ENCODE assay signal across 2 cellular contexts in genomic region chr16:88821168-88821850, GRCh38.
TF ChIP-seq lines count a peak whose summit lies in the region.

No MANE protein-coding gene starts in this region.

TF ChIP-seq in HCT116, 20 proteins besides CTCF, POLR2A, EP300 and RAD21:
- TF ChIP-seq CBX3 (IDR thresholded peaks at IDR 0.05; ENCODE audit: low read depth) (no peak), EGR1 (IDR thresholded peaks at IDR 0.05; ENCODE audit: low read depth) (no peak), ZNF274 (IDR thresholded peaks at IDR 0.05; ENCODE audit: low read depth, low read length) (no peak), CEBPB (IDR thresholded peaks at IDR 0.05; ENCODE audit: low read depth) (no peak), EZH2 (IDR thresholded peaks at IDR 0.05) (no peak), ATF3 (IDR thresholded peaks at IDR 0.05) (no peak), REST (IDR thresholded peaks at IDR 0.05; ENCODE audit: low read depth) (no peak), YY1 (IDR thresholded peaks at IDR 0.05; ENCODE audit: extremely low read depth, insufficient replicate concordance, low read depth, low read length) (no peak), ELF1 (IDR thresholded peaks at IDR 0.05; ENCODE audit: borderline replicate concordance, low read depth) (no peak), FOSL1 (IDR thresholded peaks at IDR 0.05; ENCODE audit: low read depth) (no peak), ZFX (IDR thresholded peaks at IDR 0.05) (no peak), JUND (IDR thresholded peaks at IDR 0.05) (no peak), EZH2phosphoT487 (IDR thresholded peaks at IDR 0.05; ENCODE audit: borderline replicate concordance) (no peak), ZBTB33 (IDR thresholded peaks at IDR 0.05; ENCODE audit: extremely low read depth, insufficient replicate concordance, low read length) (no peak), SIN3A (IDR thresholded peaks at IDR 0.05; ENCODE audit: low read depth) (no peak), SRF (IDR thresholded peaks at IDR 0.05; ENCODE audit: low read depth) (no peak)

TF ChIP-seq in HepG2, 621 proteins besides CTCF, POLR2A, EP300 and RAD21 (continues in another document):
- TF ChIP-seq THAP8 (CRISPR knock-in tag; IDR thresholded peaks at IDR 0.05; ENCODE audit: borderline replicate concordance), result 0 out of 2 replicates have a peak, but pooled peaks have one; percentile 28
- peak; percentile 34; the same call in 1 of the 2 replicates for TF ChIP-seq DNMT1 (CRISPR knock-in tag; IDR thresholded peaks at IDR 0.05)
- no peak for TF ChIP-seq HCFC1 (IDR thresholded peaks at IDR 0.05; ENCODE audit: low read depth, low read length)
- peak; percentile 79 for TF ChIP-seq ZBTB33 (CRISPR knock-in tag; IDR thresholded peaks at IDR 0.05)
- peak; percentile 60; the same call in 1 of the 2 replicates for TF ChIP-seq NFKB2 (CRISPR knock-in tag; IDR thresholded peaks at IDR 0.05; ENCODE audit: borderline replicate concordance)
- peak; percentile 90 for TF ChIP-seq HNRNPL (IDR thresholded peaks at IDR 0.05; ENCODE audit: low read depth, low read length)
- no peak for TF ChIP-seq ZNF414 (CRISPR knock-in tag; IDR thresholded peaks at IDR 0.05)
- peak; percentile 61 for TF ChIP-seq KDM2A (CRISPR knock-in tag; IDR thresholded peaks at IDR 0.05; ENCODE audit: borderline replicate concordance, low read depth)
- TF ChIP-seq ZSCAN31 (CRISPR knock-in tag; IDR thresholded peaks at IDR 0.05; ENCODE audit: low read depth), result no peak
- no peak for TF ChIP-seq TSC22D2 (CRISPR knock-in tag; IDR thresholded peaks at IDR 0.05; ENCODE audit: borderline replicate concordance)
- TF ChIP-seq ZNF331 (CRISPR knock-in tag; IDR thresholded peaks at IDR 0.05), result 0 out of 2 replicates have a peak, but pooled peaks have one; percentile 15
- 0 out of 2 replicates have a peak, but pooled peaks have one; percentile 27 for TF ChIP-seq ZNF280B (CRISPR knock-in tag; IDR thresholded peaks at IDR 0.05; ENCODE audit: borderline replicate concordance)
- TF ChIP-seq HIC2 (CRISPR knock-in tag; IDR thresholded peaks at IDR 0.05; ENCODE audit: low read depth), result peak; percentile 49; the same call in 1 of the 2 replicates
- TF ChIP-seq ZNF281 (CRISPR knock-in tag; IDR thresholded peaks at IDR 0.05; ENCODE audit: borderline replicate concordance), result no peak
- TF ChIP-seq HOXA3 (CRISPR knock-in tag; IDR thresholded peaks at IDR 0.05), result peak; percentile 31; the same call in 1 of the 2 replicates
- TF ChIP-seq RXRA (CRISPR knock-in tag; IDR thresholded peaks at IDR 0.05), result peak; percentile 38; the same call in 1 of the 2 replicates
- TF ChIP-seq RBM39 (IDR thresholded peaks at IDR 0.05; ENCODE audit: low read depth, low read length, poor library complexity, severe bottlenecking), result no peak
- TF ChIP-seq PHB2 (IDR thresholded peaks at IDR 0.05; ENCODE audit: partially characterized antibody), result no peak
- TF ChIP-seq ZFP91 (CRISPR knock-in tag; IDR thresholded peaks at IDR 0.05; ENCODE audit: borderline replicate concordance), result peak; percentile 48; the same call in 1 of the 2 replicates
- TF ChIP-seq MYC (CRISPR knock-in tag; IDR thresholded peaks at IDR 0.05; ENCODE audit: borderline replicate concordance), result 0 out of 2 replicates have a peak, but pooled peaks have one; percentile 28
- 0 out of 2 replicates have a peak, but pooled peaks have one; percentile 23 for TF ChIP-seq THRA (CRISPR knock-in tag; IDR thresholded peaks at IDR 0.05; ENCODE audit: borderline replicate concordance)
- TF ChIP-seq GABPB1 (CRISPR knock-in tag; IDR thresholded peaks at IDR 0.05), result peak; percentile 24; the same call in 1 of the 2 replicates
- peak; percentile 60 for TF ChIP-seq HNF4A (CRISPR knock-in tag; IDR thresholded peaks at IDR 0.05)
- TF ChIP-seq XRCC5 (optimal IDR thresholded peaks at IDR 0.05; ENCODE audit: low read length), result peak; percentile 51
- TF ChIP-seq ZBTB4 (CRISPR knock-in tag; IDR thresholded peaks at IDR 0.05; ENCODE audit: borderline replicate concordance), result peak; percentile 60; the same call in 1 of the 2 replicates
- TF ChIP-seq ZNF891 (CRISPR knock-in tag; IDR thresholded peaks at IDR 0.05), result 0 out of 2 replicates have a peak, but pooled peaks have one; percentile 26
